In genomic region chr3:177300039-177300833, GRCh38 we compare ENCODE assay signal across 8 cellular contexts.
DNase-seq lines count a peak whose midpoint lies in the region; ATAC-seq and TF ChIP-seq lines count a peak whose summit lies in the region.

No MANE protein-coding gene starts in this region.

- no peaks in the 10 kb centered on the region for H3K27me3 Mint-ChIP-seq in MCF 10A (ENCODE audit: insufficient read depth, unreplicated experiment)

- H3K36me3 Mint-ChIP-seq in MCF 10A (ENCODE audit: insufficient read depth, unreplicated experiment) = peaks cover 7% of the 10 kb centered on the region

- ATAC-seq in GM18498 (IDR thresholded peaks at IDR 0.05; ENCODE audit: unreplicated experiment) = peak; percentile 79
- ATAC-seq in HG02798 (IDR thresholded peaks at IDR 0.05; ENCODE audit: poor library complexity, unreplicated experiment) = peak; percentile 62
- no peak for ATAC-seq in GM19324 (IDR thresholded peaks at IDR 0.05; ENCODE audit: low FRiP score, unreplicated experiment)
- no peak for ATAC-seq in omental fat pad (ENCODE audit: low FRiP score)

- peak; percentile 51 for DNase-seq in NCI-H774 (lab: John Stamatoyannopoulos, UW)
- no peak for DNase-seq in left ventricle myocardium inferior
- DNase-seq in vagina (ENCODE audit: extremely low spot score in 2 of 2) = no peak
- DNase-seq in MCF 10A (ENCODE audit: unreplicated experiment) = no peak
- no peak for DNase-seq in omental fat pad (ENCODE audit: low spot score)

- intact Hi-C loops in left ventricle myocardium inferior (cut with micrococcal nuclease) (no loop called here), vagina (cut with DNase I) (no loop called here), MCF 10A (cut with micrococcal nuclease) (no loop called here)

- H3K36me3 ChIP-seq in left ventricle myocardium inferior = no peaks in the 10 kb centered on the region
- H3K36me3 ChIP-seq in vagina = no peaks in the 10 kb centered on the region

- H3K4me1 Mint-ChIP-seq in MCF 10A (ENCODE audit: insufficient read depth, unreplicated experiment) = no peaks in the 10 kb centered on the region

- POLR2A ChIA-PET in MCF 10A (lab: Yijun Ruan, JAX) = interaction anchor here (0.8 to 1.5 kb wide), 2 partner anchors 11 to 242 kb away, joined by 3 read pairs; no protein-coding TSS in a partner anchor

- H3K4me1 ChIP-seq in left ventricle myocardium inferior (peaks cover 12% of the 10 kb centered on the region), vagina (peaks cover 11% of the 10 kb centered on the region)

- H3K4me3 Mint-ChIP-seq in MCF 10A (ENCODE audit: unreplicated experiment) = no peak overlapping the region

- H3K9me3 ChIP-seq in left ventricle myocardium inferior (replicated peaks) (no peaks in the 10 kb centered on the region), vagina (no peaks in the 10 kb centered on the region)

- TF ChIP-seq POLR2A in vagina (IDR thresholded peaks at IDR 0.05) = no peak

- H3K27ac ChIP-seq in left ventricle myocardium inferior (replicated peaks) (peak overlapping the region; percentile 63), vagina (peak overlapping the region; percentile 23)

- H3K4me3 ChIP-seq in left ventricle myocardium inferior (peak overlapping the region; percentile 15), vagina (no peak overlapping the region)

- H3K27ac Mint-ChIP-seq in MCF 10A (ENCODE audit: low read depth, unreplicated experiment) = no peak overlapping the region

- H3K9me3 Mint-ChIP-seq in MCF 10A (ENCODE audit: unreplicated experiment) = no peaks in the 10 kb centered on the region

- no peak for TF ChIP-seq CTCF in left ventricle myocardium inferior (IDR thresholded peaks at IDR 0.05; ENCODE audit: borderline replicate concordance)
- TF ChIP-seq CTCF in vagina (IDR thresholded peaks at IDR 0.05) = no peak
- no peak for TF ChIP-seq CTCF in MCF 10A (IDR thresholded peaks at IDR 0.05; ENCODE audit: unreplicated experiment)
- no peak for TF ChIP-seq CTCF in omental fat pad (IDR thresholded peaks at IDR 0.05)

- no TSS peak for BruUV-seq in MCF 10A (replicated peaks; lab: Mats Ljungman, UMichigan)

- CTCF ChIA-PET in MCF 10A (lab: Yijun Ruan, JAX) = interaction anchor here (0.5 to 0.7 kb wide), 3 partner anchors 12 to 427 kb away, joined by 3 read pairs; no protein-coding TSS in a partner anchor

- H3K27me3 ChIP-seq in left ventricle myocardium inferior (ENCODE audit: low read depth) = no peaks in the 10 kb centered on the region
- H3K27me3 ChIP-seq in vagina = no peaks in the 10 kb centered on the region

Comparison
In these comparisons a context has a peak if more than half of its experiments do, and no peak if none do; other contexts are left out.
1. ATAC-seq: peak in GM18498 (single experiment) and HG02798 (single experiment); none in GM19324 (single experiment) and omental fat pad (single experiment).